In the genomic region with DNA sequence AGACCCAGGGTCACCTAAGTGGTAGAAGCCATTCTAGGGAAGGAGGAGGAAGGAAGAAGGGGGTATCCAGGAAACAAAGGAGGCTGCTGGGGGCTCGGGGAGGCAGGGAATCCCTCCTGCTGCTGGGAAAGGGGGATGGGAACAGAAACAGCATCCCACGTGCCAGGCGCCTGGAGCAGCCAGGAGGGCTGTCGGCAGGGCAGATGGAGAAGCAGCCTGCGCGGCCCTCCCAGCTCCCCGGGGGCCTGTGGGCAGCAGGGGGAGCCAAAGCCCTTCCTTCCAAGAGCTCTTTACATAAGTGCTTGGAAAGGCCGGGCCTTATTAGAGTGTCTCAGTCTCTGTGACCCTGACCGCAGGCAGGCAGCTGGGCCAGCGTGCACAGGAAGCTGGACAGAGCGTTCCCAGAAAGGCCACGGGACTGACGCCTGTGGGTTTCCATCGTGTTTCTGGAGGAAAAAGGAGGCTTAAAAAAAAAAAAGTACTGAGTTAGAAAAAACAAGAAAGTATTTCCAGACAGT, we compare ENCODE assay signal across 1 cellular context.
TF ChIP-seq lines count a peak whose summit lies in the region.

No MANE protein-coding gene starts in this region.

TF ChIP-seq in HepG2, 621 proteins besides CTCF, POLR2A, EP300 and RAD21 (continued from another document):
- TF ChIP-seq, protein P1, sequence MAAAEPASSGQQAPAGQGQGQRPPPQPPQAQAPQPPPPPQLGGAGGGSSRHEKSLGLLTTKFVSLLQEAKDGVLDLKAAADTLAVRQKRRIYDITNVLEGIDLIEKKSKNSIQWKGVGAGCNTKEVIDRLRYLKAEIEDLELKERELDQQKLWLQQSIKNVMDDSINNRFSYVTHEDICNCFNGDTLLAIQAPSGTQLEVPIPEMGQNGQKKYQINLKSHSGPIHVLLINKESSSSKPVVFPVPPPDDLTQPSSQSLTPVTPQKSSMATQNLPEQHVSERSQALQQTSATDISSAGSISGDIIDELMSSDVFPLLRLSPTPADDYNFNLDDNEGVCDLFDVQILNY (CRISPR knock-in tag; conservative IDR thresholded peaks at IDR 0.05): no peak
- TF ChIP-seq ATF7 (IDR thresholded peaks at IDR 0.05) (no peak), ATF7 (CRISPR knock-in tag; IDR thresholded peaks at IDR 0.05) (no peak), CBX2 (IDR thresholded peaks at IDR 0.05; ENCODE audit: low read depth, low read length) (no peak), CBX2 (CRISPR knock-in tag; IDR thresholded peaks at IDR 0.05; ENCODE audit: low read depth) (no peak), ZMYM4 (CRISPR knock-in tag; IDR thresholded peaks at IDR 0.05) (0 out of 2 replicates have a peak, but pooled peaks have one; percentile 43), GTF2F1 (IDR thresholded peaks at IDR 0.05; ENCODE audit: low read length) (no peak), ZFX (CRISPR knock-in tag; IDR thresholded peaks at IDR 0.05; ENCODE audit: low read depth) (peak; percentile 78), ZNF232 (CRISPR knock-in tag; IDR thresholded peaks at IDR 0.05; ENCODE audit: borderline replicate concordance) (0 out of 2 replicates have a peak, but pooled peaks have one; percentile 14), SSRP1 (CRISPR knock-in tag; IDR thresholded peaks at IDR 0.05) (no peak), ZNF264 (CRISPR knock-in tag; IDR thresholded peaks at IDR 0.05) (no peak), SUZ12 (IDR thresholded peaks at IDR 0.05; ENCODE audit: low read depth, low read length) (no peak), ETV5 (CRISPR knock-in tag; IDR thresholded peaks at IDR 0.05; ENCODE audit: borderline replicate concordance) (peak; percentile 51), GATAD2A (CRISPR knock-in tag; IDR thresholded peaks at IDR 0.05) (peak; percentile 55), ZNF331 (CRISPR knock-in tag; IDR thresholded peaks at IDR 0.05) (peak; percentile 54; the same call in 1 of the 2 replicates), MAZ (IDR thresholded peaks at IDR 0.05; ENCODE audit: borderline replicate concordance, low read depth, low read length) (no peak), MAZ (CRISPR knock-in tag; IDR thresholded peaks at IDR 0.05; ENCODE audit: low read depth) (0 out of 2 replicates have a peak, but pooled peaks have one; percentile 27), ZNF225 (CRISPR knock-in tag; IDR thresholded peaks at IDR 0.05) (no peak), RARA (CRISPR knock-in tag; IDR thresholded peaks at IDR 0.05) (peak; percentile 68), NBN (conservative IDR thresholded peaks at IDR 0.05) (no peak), PHF21A (CRISPR knock-in tag; IDR thresholded peaks at IDR 0.05) (0 out of 2 replicates have a peak, but pooled peaks have one; percentile 27), RXRB (CRISPR knock-in tag; IDR thresholded peaks at IDR 0.05; ENCODE audit: borderline replicate concordance) (peak; percentile 79), ZNF891 (CRISPR knock-in tag; IDR thresholded peaks at IDR 0.05) (no peak), BHLHE40 (IDR thresholded peaks at IDR 0.05; ENCODE audit: low read length) (0 out of 2 replicates have a peak, but pooled peaks have one; percentile 28), MBNL3 (CRISPR knock-in tag; conservative IDR thresholded peaks at IDR 0.05) (no peak), NR2F6 (IDR thresholded peaks at IDR 0.05) (0 out of 2 replicates have a peak, but pooled peaks have one; percentile 23), NR2F6 (CRISPR knock-in tag; IDR thresholded peaks at IDR 0.05) (peak; percentile 75; the same call in 1 of the 2 replicates), NFKB2 (CRISPR knock-in tag; IDR thresholded peaks at IDR 0.05; ENCODE audit: borderline replicate concordance) (peak; percentile 42; the same call in 1 of the 2 replicates), POLR2G (IDR thresholded peaks at IDR 0.05; ENCODE audit: low read depth, low read length) (peak; percentile 33; the same call in 1 of the 2 replicates)
- TF ChIP-seq, protein P2, sequence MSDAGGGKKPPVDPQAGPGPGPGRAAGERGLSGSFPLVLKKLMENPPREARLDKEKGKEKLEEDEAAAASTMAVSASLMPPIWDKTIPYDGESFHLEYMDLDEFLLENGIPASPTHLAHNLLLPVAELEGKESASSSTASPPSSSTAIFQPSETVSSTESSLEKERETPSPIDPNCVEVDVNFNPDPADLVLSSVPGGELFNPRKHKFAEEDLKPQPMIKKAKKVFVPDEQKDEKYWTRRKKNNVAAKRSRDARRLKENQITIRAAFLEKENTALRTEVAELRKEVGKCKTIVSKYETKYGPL (CRISPR knock-in tag; IDR thresholded peaks at IDR 0.05): peak; percentile 97
- TF ChIP-seq, protein P3, sequence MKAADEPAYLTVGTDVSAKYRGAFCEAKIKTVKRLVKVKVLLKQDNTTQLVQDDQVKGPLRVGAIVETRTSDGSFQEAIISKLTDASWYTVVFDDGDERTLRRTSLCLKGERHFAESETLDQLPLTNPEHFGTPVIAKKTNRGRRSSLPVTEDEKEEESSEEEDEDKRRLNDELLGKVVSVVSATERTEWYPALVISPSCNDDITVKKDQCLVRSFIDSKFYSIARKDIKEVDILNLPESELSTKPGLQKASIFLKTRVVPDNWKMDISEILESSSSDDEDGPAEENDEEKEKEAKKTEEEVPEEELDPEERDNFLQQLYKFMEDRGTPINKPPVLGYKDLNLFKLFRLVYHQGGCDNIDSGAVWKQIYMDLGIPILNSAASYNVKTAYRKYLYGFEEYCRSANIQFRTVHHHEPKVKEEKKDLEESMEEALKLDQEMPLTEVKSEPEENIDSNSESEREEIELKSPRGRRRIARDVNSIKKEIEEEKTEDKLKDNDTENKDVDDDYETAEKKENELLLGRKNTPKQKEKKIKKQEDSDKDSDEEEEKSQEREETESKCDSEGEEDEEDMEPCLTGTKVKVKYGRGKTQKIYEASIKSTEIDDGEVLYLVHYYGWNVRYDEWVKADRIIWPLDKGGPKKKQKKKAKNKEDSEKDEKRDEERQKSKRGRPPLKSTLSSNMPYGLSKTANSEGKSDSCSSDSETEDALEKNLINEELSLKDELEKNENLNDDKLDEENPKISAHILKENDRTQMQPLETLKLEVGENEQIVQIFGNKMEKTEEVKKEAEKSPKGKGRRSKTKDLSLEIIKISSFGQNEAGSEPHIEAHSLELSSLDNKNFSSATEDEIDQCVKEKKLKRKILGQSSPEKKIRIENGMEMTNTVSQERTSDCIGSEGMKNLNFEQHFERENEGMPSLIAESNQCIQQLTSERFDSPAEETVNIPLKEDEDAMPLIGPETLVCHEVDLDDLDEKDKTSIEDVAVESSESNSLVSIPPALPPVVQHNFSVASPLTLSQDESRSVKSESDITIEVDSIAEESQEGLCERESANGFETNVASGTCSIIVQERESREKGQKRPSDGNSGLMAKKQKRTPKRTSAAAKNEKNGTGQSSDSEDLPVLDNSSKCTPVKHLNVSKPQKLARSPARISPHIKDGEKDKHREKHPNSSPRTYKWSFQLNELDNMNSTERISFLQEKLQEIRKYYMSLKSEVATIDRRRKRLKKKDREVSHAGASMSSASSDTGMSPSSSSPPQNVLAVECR (CRISPR knock-in tag; IDR thresholded peaks at IDR 0.05; ENCODE audit: borderline replicate concordance): peak; percentile 27; the same call in 1 of the 2 replicates
- TF ChIP-seq, protein P4, sequence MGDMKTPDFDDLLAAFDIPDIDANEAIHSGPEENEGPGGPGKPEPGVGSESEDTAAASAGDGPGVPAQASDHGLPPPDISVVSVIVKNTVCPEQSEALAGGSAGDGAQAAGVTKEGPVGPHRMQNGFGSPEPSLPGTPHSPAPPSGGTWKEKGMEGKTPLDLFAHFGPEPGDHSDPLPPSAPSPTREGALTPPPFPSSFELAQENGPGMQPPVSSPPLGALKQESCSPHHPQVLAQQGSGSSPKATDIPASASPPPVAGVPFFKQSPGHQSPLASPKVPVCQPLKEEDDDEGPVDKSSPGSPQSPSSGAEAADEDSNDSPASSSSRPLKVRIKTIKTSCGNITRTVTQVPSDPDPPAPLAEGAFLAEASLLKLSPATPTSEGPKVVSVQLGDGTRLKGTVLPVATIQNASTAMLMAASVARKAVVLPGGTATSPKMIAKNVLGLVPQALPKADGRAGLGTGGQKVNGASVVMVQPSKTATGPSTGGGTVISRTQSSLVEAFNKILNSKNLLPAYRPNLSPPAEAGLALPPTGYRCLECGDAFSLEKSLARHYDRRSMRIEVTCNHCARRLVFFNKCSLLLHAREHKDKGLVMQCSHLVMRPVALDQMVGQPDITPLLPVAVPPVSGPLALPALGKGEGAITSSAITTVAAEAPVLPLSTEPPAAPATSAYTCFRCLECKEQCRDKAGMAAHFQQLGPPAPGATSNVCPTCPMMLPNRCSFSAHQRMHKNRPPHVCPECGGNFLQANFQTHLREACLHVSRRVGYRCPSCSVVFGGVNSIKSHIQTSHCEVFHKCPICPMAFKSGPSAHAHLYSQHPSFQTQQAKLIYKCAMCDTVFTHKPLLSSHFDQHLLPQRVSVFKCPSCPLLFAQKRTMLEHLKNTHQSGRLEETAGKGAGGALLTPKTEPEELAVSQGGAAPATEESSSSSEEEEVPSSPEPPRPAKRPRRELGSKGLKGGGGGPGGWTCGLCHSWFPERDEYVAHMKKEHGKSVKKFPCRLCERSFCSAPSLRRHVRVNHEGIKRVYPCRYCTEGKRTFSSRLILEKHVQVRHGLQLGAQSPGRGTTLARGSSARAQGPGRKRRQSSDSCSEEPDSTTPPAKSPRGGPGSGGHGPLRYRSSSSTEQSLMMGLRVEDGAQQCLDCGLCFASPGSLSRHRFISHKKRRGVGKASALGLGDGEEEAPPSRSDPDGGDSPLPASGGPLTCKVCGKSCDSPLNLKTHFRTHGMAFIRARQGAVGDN (CRISPR knock-in tag; IDR thresholded peaks at IDR 0.05): peak; percentile 70
- TF ChIP-seq, protein P5, sequence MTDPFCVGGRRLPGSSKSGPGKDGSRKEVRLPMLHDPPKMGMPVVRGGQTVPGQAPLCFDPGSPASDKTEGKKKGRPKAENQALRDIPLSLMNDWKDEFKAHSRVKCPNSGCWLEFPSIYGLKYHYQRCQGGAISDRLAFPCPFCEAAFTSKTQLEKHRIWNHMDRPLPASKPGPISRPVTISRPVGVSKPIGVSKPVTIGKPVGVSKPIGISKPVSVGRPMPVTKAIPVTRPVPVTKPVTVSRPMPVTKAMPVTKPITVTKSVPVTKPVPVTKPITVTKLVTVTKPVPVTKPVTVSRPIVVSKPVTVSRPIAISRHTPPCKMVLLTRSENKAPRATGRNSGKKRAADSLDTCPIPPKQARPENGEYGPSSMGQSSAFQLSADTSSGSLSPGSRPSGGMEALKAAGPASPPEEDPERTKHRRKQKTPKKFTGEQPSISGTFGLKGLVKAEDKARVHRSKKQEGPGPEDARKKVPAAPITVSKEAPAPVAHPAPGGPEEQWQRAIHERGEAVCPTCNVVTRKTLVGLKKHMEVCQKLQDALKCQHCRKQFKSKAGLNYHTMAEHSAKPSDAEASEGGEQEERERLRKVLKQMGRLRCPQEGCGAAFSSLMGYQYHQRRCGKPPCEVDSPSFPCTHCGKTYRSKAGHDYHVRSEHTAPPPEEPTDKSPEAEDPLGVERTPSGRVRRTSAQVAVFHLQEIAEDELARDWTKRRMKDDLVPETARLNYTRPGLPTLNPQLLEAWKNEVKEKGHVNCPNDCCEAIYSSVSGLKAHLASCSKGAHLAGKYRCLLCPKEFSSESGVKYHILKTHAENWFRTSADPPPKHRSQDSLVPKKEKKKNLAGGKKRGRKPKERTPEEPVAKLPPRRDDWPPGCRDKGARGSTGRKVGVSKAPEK (CRISPR knock-in tag; IDR thresholded peaks at IDR 0.05; ENCODE audit: borderline replicate concordance): 0 out of 2 replicates have a peak, but pooled peaks have one; percentile 39
- TF ChIP-seq, protein P6, sequence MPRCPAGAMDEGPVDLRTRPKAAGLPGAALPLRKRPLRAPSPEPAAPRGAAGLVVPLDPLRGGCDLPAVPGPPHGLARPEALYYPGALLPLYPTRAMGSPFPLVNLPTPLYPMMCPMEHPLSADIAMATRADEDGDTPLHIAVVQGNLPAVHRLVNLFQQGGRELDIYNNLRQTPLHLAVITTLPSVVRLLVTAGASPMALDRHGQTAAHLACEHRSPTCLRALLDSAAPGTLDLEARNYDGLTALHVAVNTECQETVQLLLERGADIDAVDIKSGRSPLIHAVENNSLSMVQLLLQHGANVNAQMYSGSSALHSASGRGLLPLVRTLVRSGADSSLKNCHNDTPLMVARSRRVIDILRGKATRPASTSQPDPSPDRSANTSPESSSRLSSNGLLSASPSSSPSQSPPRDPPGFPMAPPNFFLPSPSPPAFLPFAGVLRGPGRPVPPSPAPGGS (CRISPR knock-in tag; IDR thresholded peaks at IDR 0.05): no peak
- TF ChIP-seq, protein P7, sequence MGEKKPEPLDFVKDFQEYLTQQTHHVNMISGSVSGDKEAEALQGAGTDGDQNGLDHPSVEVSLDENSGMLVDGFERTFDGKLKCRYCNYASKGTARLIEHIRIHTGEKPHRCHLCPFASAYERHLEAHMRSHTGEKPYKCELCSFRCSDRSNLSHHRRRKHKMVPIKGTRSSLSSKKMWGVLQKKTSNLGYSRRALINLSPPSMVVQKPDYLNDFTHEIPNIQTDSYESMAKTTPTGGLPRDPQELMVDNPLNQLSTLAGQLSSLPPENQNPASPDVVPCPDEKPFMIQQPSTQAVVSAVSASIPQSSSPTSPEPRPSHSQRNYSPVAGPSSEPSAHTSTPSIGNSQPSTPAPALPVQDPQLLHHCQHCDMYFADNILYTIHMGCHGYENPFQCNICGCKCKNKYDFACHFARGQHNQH (CRISPR knock-in tag; IDR thresholded peaks at IDR 0.05): peak; percentile 60; the same call in 1 of the 2 replicates
- TF ChIP-seq, protein P8, sequence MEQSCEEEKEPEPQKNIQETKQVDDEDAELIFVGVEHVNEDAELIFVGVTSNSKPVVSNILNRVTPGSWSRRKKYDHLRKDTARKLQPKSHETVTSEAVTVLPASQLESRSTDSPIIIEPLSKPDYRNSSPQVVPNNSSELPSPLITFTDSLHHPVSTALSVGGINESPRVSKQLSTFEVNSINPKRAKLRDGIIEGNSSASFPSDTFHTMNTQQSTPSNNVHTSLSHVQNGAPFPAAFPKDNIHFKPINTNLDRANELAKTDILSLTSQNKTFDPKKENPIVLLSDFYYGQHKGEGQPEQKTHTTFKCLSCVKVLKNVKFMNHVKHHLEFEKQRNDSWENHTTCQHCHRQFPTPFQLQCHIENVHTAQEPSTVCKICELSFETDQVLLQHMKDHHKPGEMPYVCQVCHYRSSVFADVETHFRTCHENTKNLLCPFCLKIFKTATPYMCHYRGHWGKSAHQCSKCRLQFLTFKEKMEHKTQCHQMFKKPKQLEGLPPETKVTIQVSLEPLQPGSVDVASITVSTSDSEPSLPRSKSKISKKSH (CRISPR knock-in tag; IDR thresholded peaks at IDR 0.05; ENCODE audit: borderline replicate concordance): no peak
